ENCODE assay signal across 29 cellular contexts in genomic region chr1:160945079-160945478, GRCh38. TPM values are rescaled to one million over a fixed set of nuclear protein-coding genes. Genes with fewer than 3 reads are reported as not detected.
DNase-seq lines count a peak whose midpoint lies in the region; ATAC-seq, FAIRE-seq and TF ChIP-seq lines count a peak whose summit lies in the region.
"Had no signal": no experiment of that assay in that cellular context is flagged by ENCODE, and none has a peak within 500 bp of the region (broad histone marks: within the 10 kb centered on the region; RNA-seq: fewer than 3 reads in every experiment).

No MANE protein-coding gene starts in this region.

- TF ChIP-seq EP300 in A549 (IDR thresholded peaks at IDR 0.05) = no peak
- TF ChIP-seq EP300 in SK-N-SH (IDR thresholded peaks at IDR 0.05; ENCODE audit: borderline replicate concordance in 1 of 2, low read depth in 1 of 2, low read length in 1 of 2) = no peak

- H3K9me3 ChIP-seq in A549 (no peaks in the 10 kb centered on the region), SK-N-SH (no peaks in the 10 kb centered on the region)

- H3K4me2 ChIP-seq in A549 (no peak overlapping the region), SK-N-SH (no peak overlapping the region)

- no peaks in the 10 kb centered on the region for H3K36me3 Mint-ChIP-seq in activated CD4-positive, alpha-beta T cell treated with anti-CD3 and anti-CD28 coated beads for 36 hours (ENCODE audit: low read depth)
- H3K36me3 Mint-ChIP-seq: CD8-positive, alpha-beta T cell had no signal

- H3K4me3 ChIP-seq in A549 = no peak overlapping the region
- H3K4me3 ChIP-seq in SK-N-SH (ENCODE audit: low read depth in 2 of 2, low read length in 1 of 2) = no peak overlapping the region

- peak overlapping the region; percentile 14 to 52; a peak in 2 of 6 replicates for H3K27ac ChIP-seq in A549
- no peak overlapping the region for H3K27ac ChIP-seq in SK-N-SH (ENCODE audit: low read depth in 2 of 2, low read length in 1 of 2)
- H3K27ac ChIP-seq: 22Rv1, HL-60 had no signal

- WGBS in A549 (ENCODE audit: missing lambda C conversion rate) = 93% methylated on average over 15 of the region's 15 CpGs
- 21% methylated on average over 15 of the region's 15 CpGs for WGBS in SK-N-SH (ENCODE audit: low lambda C conversion rate)

- no peak for ATAC-seq in A549
- no peak for ATAC-seq in activated CD4-positive, alpha-beta T cell treated with anti-CD3 and anti-CD28 coated beads for 36 hours
- ATAC-seq: CD8-positive, alpha-beta T cell; HepG2 had no signal

- H3K9ac ChIP-seq in SK-N-SH = no peak overlapping the region

- H3K4me3 Mint-ChIP-seq in activated CD4-positive, alpha-beta T cell treated with anti-CD3 and anti-CD28 coated beads for 36 hours = no peak overlapping the region
- H3K4me3 Mint-ChIP-seq: CD8-positive, alpha-beta T cell had no signal

- peaks cover 2% of the 10 kb centered on the region for H3K27me3 Mint-ChIP-seq in activated CD4-positive, alpha-beta T cell treated with anti-CD3 and anti-CD28 coated beads for 36 hours

- no peaks in the 10 kb centered on the region for H3F3A ChIP-seq in SK-N-SH (replicated peaks; ENCODE audit: insufficient read depth)

- H2AFZ ChIP-seq in SK-N-SH (ENCODE audit: low read depth) = 0 out of 2 replicates have a peak overlapping the region, but pooled peaks have one; percentile 16

- no peaks in the 10 kb centered on the region for H3K9me3 Mint-ChIP-seq in activated CD4-positive, alpha-beta T cell treated with anti-CD3 and anti-CD28 coated beads for 36 hours (ENCODE audit: low read depth)
- H3K9me3 Mint-ChIP-seq: CD8-positive, alpha-beta T cell had no signal

- peaks cover 48% of the 10 kb centered on the region for H3K4me1 ChIP-seq in A549
- H3K4me1 ChIP-seq in SK-N-SH (ENCODE audit: control insufficient read depth in 1 of 2, insufficient read depth in 2 of 2, low read depth in 1 of 2, low read length in 1 of 2) = no peaks in the 10 kb centered on the region

- no peak for TF ChIP-seq CTCF in A549 (IDR thresholded peaks at IDR 0.05)
- TF ChIP-seq CTCF in SK-N-SH (IDR thresholded peaks at IDR 0.05) = no peak

- POLR2A ChIA-PET in A549 (lab: Yijun Ruan, JAX) = interaction anchor here (0.7 kb wide), 1 partner anchor 75 kb away, joined by 3 read pairs; no protein-coding TSS in a partner anchor
- POLR2A ChIA-PET in SK-N-SH (lab: Yijun Ruan, JAX) = no interaction called here
- POLR2A ChIA-PET in activated CD4-positive, alpha-beta T cell treated with anti-CD3 and anti-CD28 coated beads for 36 hours (lab: Charles Lee) = no interaction called here

- H3K9me2 ChIP-seq in SK-N-SH = no peaks in the 10 kb centered on the region

- FAIRE-seq in A549 (lab: Jason Lieb, UNC) = no peak
- FAIRE-seq: HepG2 had no signal

- TF ChIP-seq POLR2A in A549 (IDR thresholded peaks at IDR 0.05; ENCODE audit: low read length) = no peak

- H3K27ac Mint-ChIP-seq in activated CD4-positive, alpha-beta T cell treated with anti-CD3 and anti-CD28 coated beads for 36 hours = no peak overlapping the region
- H3K27ac Mint-ChIP-seq: CD8-positive, alpha-beta T cell had no signal

- CTCF ChIA-PET in A549 (lab: Yijun Ruan, JAX) (interaction anchor here (0.6 to 1.6 kb wide), 5 partner anchors 9 to 219 kb away, joined by 3 to 11 read pairs (median 7); partner anchors contain the start of gene ITLN2), SK-N-SH (lab: Yijun Ruan, JAX) (interaction anchor here (1.0 to 1.2 kb wide), 2 partner anchors 12 to 45 kb away, joined by 3 read pairs; no protein-coding TSS in a partner anchor)
- CTCF ChIA-PET in activated CD4-positive, alpha-beta T cell treated with anti-CD3 and anti-CD28 coated beads for 36 hours (lab: Charles Lee) = interaction anchor here (0.9 to 2.5 kb wide), 5 partner anchors 9 to 346 kb away, joined by 3 to 13 read pairs (median 5); partner anchors contain the start of genes ITLN1 and ITLN2

- no peaks in the 10 kb centered on the region for H4K20me1 ChIP-seq in SK-N-SH (ENCODE audit: insufficient read depth)

- TF ChIP-seq RAD21 in A549 (conservative IDR thresholded peaks at IDR 0.05 in 1 of 2, IDR thresholded peaks at IDR 0.05 in 1 of 2) = no peak
- TF ChIP-seq RAD21 in SK-N-SH (IDR thresholded peaks at IDR 0.05; ENCODE audit: low read length) = no peak

- no peaks in the 10 kb centered on the region for H3K79me2 ChIP-seq in SK-N-SH (ENCODE audit: insufficient read depth)

- H3K27me3 ChIP-seq in SK-N-SH (ENCODE audit: insufficient read depth) = peaks cover 38% of the 10 kb centered on the region

- no peaks in the 10 kb centered on the region for H3K4me1 Mint-ChIP-seq in activated CD4-positive, alpha-beta T cell treated with anti-CD3 and anti-CD28 coated beads for 36 hours

- intact Hi-C loops in activated CD4-positive, alpha-beta T cell treated with anti-CD3 and anti-CD28 coated beads for 36 hours (cut with DNase I, micrococcal nuclease) = no loop called here

- no peaks in the 10 kb centered on the region for H3K36me3 ChIP-seq in SK-N-SH (replicated peaks in 1 of 2; ENCODE audit: control insufficient read depth in 1 of 2, insufficient read depth in 2 of 2, low read length in 1 of 2)

- DNase-seq in A549 (ENCODE audit: low read depth in 1 of 2, low spot score in 1 of 2) (no peak), SK-N-SH (no peak), amniotic epithelial cell (ENCODE audit: low read depth) (peak; percentile 89), mesenteric fat pad (ENCODE audit: low spot score) (peak; percentile 65), activated gamma-delta T cell (lab: John Stamatoyannopoulos, UW) (no peak), NCI-H774 (lab: John Stamatoyannopoulos, UW) (no peak), 8988T (no peak)
- DNase-seq in activated CD4-positive, alpha-beta T cell treated with anti-CD3 and anti-CD28 coated beads for 36 hours = no peak
- DNase-seq: AML-193; C1 segment of cervical spinal cord; Calu3; CD8-positive, alpha-beta T cell; DMS153; GDM1; HCEC 1CT; KBM-7; NCI-H1092 treated with DMSO at 0.1 percent for 48 hours; NCI-H1694; NCI-H2081; NCI-H2171 treated with DMSO at 0.1 percent for 48 hours; NCI-H524 treated with DMSO at 0.1 percent for 48 hours; Right ventricle myocardium superior; SW 1271 had no signal

TF ChIP-seq in A549, 52 proteins besides CTCF, POLR2A, EP300 and RAD21 (continues in another document):
- TF ChIP-seq CBX2 (IDR thresholded peaks at IDR 0.05; ENCODE audit: borderline replicate concordance, low read depth) (no peak), BCL3 (IDR thresholded peaks at IDR 0.05) (no peak), PHF8 (IDR thresholded peaks at IDR 0.05; ENCODE audit: borderline replicate concordance, low read depth) (no peak), MAX (IDR thresholded peaks at IDR 0.05) (no peak), HOXB5 (CRISPR knock-in tag; IDR thresholded peaks at IDR 0.05) (no peak), EHMT2 (IDR thresholded peaks at IDR 0.05; ENCODE audit: low read depth) (no peak), NFE2L2 (conservative IDR thresholded peaks at IDR 0.05; ENCODE audit: low read length) (no peak), ZFP36 (IDR thresholded peaks at IDR 0.05; ENCODE audit: borderline replicate concordance, partially characterized antibody) (no peak)

TF ChIP-seq in SK-N-SH, 30 proteins besides CTCF, POLR2A, EP300 and RAD21:
- TF ChIP-seq USF1 (IDR thresholded peaks at IDR 0.05; ENCODE audit: borderline replicate concordance, low read depth) = no peak

RNA-seq across cellular contexts. Expression of gene ITLN2, which starts 9.5 kb away (rescaled TPM):
- polyA plus RNA-seq in A549 (2011; rRNA removed) = 0.13 and 0.30 TPM in 2 replicates
- polyA plus RNA-seq in A549 (2012; cell fraction: cytosol; rRNA removed) = 0.17 and 0.30 TPM in 2 replicates
- polyA plus RNA-seq in A549 (2012; cell fraction: nucleus; rRNA removed) = 0.12 TPM in 1 of 2 replicates, not detected in the other
- polyA plus RNA-seq in A549 (2017; fragmentation: RNase III; extraction: RNeasy Plus Mini Kit Qiagen cat#74134 plus additional on column Dnase treatment) = 0.22 TPM in 1 of 3 replicates, not detected in the others
- polyA minus RNA-seq in A549 (2011; rRNA and poly(A)+ RNA removed) = 1.0 TPM in 1 of 2 replicates, not detected in the other
- polyA plus RNA-seq in SK-N-SH (2012; rRNA removed) = not detected in 2 replicates
- polyA plus RNA-seq in SK-N-SH (2012; cell fraction: cytosol; rRNA removed) = not detected in 2 replicates
- polyA plus RNA-seq in SK-N-SH (2012; cell fraction: nucleus; rRNA removed) = not detected in 2 replicates
- not detected for total RNA-seq in mesenteric fat pad
- not detected for total RNA-seq in activated CD4-positive, alpha-beta T cell treated with anti-CD3 and anti-CD28 coated beads for 36 hours
- total RNA-seq: Calu3; CD8-positive, alpha-beta T cell; Daoy; HepG2; HT-29; Right ventricle myocardium superior had no signal
- polyA plus RNA-seq: AG04450, HepG2 had no signal

Comparison
In these comparisons a context has a peak if more than half of its experiments do, and no peak if none do; other contexts are left out.
1. DNase-seq: peak in amniotic epithelial cell (single experiment) and mesenteric fat pad (single experiment); none in A549 (0 of 2), SK-N-SH (single experiment), activated gamma-delta T cell (single experiment), NCI-H774 (single experiment), 8988T (single experiment) and activated CD4-positive, alpha-beta T cell treated with anti-CD3 and anti-CD28 coated beads for 36 hours (single experiment).
2. H3K27ac ChIP-seq: peak in A549 (2 of 2); none in SK-N-SH (0 of 2).